Comparison of ENCODE assay signal across 1 cellular context in the genomic region with DNA sequence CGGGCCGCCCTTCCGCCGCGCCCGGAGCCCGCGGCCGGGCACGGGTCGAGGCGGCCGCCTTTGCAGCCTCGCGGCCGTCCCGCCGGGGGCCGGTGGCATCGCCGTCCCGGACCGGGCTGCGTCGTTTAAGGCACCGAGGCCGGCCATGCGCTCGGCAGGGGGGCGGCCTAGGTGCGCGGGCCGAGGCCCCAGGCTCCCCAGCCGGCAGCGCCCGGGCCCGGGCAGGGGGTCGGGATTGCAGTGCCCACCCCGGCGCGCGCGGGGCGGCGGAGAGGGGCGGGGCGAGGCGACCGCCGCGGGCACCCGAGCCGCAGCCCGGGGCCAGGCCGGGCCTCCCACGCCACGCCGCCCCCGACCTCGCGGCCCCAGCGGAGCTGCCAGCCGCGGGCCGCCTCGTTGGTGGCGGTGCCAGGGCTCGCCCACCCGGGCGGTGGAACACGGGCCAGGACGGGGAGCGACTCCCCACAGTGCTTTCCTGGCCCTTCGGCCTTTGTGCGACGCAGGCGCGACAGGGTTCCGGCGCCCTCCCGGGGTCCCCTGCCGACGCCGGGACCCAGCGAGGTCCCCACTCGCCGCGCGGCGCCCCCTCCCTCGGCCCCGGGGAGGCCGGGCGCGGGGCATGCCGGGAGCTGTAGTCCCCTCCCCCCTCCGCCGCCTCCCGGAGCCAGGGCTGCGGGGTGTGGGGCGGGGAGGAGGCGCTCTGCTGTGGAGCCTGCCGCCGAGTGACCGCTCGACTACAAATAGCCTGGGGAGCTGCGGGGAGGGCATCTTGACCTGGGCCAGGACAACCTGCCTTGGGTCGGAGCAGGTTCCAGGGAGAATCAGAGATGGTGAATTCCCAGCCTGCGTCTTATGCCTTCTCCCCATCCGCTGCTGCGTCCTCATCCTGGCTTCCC.
TF ChIP-seq lines count a peak whose summit lies in the region.

No MANE protein-coding gene starts in this region.

TF ChIP-seq in HEK293, 187 proteins besides CTCF, POLR2A, EP300 and RAD21 (continued from another document and continues in another):
- TF ChIP-seq, protein P1, sequence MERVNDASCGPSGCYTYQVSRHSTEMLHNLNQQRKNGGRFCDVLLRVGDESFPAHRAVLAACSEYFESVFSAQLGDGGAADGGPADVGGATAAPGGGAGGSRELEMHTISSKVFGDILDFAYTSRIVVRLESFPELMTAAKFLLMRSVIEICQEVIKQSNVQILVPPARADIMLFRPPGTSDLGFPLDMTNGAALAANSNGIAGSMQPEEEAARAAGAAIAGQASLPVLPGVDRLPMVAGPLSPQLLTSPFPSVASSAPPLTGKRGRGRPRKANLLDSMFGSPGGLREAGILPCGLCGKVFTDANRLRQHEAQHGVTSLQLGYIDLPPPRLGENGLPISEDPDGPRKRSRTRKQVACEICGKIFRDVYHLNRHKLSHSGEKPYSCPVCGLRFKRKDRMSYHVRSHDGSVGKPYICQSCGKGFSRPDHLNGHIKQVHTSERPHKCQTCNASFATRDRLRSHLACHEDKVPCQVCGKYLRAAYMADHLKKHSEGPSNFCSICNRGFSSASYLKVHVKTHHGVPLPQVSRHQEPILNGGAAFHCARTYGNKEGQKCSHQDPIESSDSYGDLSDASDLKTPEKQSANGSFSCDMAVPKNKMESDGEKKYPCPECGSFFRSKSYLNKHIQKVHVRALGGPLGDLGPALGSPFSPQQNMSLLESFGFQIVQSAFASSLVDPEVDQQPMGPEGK (tag by site-specific recombination; IDR thresholded peaks at IDR 0.05), result peak; percentile 87
- 0 out of 2 replicates have a peak, but pooled peaks have one; percentile 31 for TF ChIP-seq EGR2 (tag by site-specific recombination; IDR thresholded peaks at IDR 0.05; ENCODE audit: low read depth)
- TF ChIP-seq, protein P2, sequence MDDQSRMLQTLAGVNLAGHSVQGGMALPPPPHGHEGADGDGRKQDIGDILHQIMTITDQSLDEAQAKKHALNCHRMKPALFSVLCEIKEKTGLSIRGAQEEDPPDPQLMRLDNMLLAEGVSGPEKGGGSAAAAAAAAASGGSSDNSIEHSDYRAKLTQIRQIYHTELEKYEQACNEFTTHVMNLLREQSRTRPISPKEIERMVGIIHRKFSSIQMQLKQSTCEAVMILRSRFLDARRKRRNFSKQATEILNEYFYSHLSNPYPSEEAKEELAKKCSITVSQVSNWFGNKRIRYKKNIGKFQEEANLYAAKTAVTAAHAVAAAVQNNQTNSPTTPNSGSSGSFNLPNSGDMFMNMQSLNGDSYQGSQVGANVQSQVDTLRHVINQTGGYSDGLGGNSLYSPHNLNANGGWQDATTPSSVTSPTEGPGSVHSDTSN (CRISPR knock-in tag; IDR thresholded peaks at IDR 0.05), result peak; percentile 38; the same call in 1 of the 2 replicates
- TF ChIP-seq, protein P3, sequence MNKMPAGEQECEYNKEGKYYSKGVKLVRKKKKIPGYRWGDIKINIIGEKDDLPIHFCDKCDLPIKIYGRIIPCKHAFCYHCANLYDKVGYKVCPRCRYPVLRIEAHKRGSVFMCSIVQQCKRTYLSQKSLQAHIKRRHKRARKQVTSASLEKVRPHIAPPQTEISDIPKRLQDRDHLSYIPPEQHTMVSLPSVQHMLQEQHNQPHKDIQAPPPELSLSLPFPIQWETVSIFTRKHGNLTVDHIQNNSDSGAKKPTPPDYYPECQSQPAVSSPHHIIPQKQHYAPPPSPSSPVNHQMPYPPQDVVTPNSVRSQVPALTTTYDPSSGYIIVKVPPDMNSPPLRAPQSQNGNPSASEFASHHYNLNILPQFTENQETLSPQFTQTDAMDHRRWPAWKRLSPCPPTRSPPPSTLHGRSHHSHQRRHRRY (tag by site-specific recombination; IDR thresholded peaks at IDR 0.05), result no peak
- no peak for TF ChIP-seq ZNF558 (tag by site-specific recombination; IDR thresholded peaks at IDR 0.05)
- TF ChIP-seq ZNF76 (tag by site-specific recombination; IDR thresholded peaks at IDR 0.05; ENCODE audit: borderline replicate concordance, low read depth), result peak; percentile 91
- no peak for TF ChIP-seq ZNF560 (tag by site-specific recombination; IDR thresholded peaks at IDR 0.05; ENCODE audit: borderline replicate concordance)
- TF ChIP-seq ZNF394 (tag by site-specific recombination; IDR thresholded peaks at IDR 0.05; ENCODE audit: borderline replicate concordance), result no peak
- TF ChIP-seq ZNF670 (tag by site-specific recombination; IDR thresholded peaks at IDR 0.05; ENCODE audit: low read depth), result no peak
- TF ChIP-seq ZNF654 (tag by site-specific recombination; IDR thresholded peaks at IDR 0.05; ENCODE audit: low read depth), result no peak
- TF ChIP-seq, protein P4, sequence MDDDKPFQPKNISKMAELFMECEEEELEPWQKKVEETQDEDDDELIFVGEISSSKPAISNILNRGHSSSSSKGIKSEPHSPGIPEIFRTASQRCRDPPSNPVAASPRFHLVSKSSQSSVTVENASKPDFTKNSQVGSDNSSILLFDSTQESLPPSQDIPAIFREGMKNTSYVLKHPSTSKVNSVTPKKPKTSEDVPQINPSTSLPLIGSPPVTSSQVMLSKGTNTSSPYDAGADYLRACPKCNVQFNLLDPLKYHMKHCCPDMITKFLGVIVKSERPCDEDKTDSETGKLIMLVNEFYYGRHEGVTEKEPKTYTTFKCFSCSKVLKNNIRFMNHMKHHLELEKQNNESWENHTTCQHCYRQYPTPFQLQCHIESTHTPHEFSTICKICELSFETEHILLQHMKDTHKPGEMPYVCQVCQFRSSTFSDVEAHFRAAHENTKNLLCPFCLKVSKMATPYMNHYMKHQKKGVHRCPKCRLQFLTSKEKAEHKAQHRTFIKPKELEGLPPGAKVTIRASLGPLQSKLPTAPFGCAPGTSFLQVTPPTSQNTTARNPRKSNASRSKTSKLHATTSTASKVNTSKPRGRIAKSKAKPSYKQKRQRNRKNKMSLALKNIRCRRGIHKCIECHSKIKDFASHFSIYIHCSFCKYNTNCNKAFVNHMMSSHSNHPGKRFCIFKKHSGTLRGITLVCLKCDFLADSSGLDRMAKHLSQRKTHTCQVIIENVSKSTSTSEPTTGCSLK (tag by site-specific recombination; IDR thresholded peaks at IDR 0.05), result no peak
- peak; percentile 32; the same call in 1 of the 2 replicates for TF ChIP-seq ZNF596 (tag by site-specific recombination; IDR thresholded peaks at IDR 0.05)
- no peak for TF ChIP-seq ZNF433 (tag by site-specific recombination; IDR thresholded peaks at IDR 0.05; ENCODE audit: low read depth)
- TF ChIP-seq ZNF292 (tag by site-specific recombination; IDR thresholded peaks at IDR 0.05; ENCODE audit: borderline replicate concordance, low read depth), result no peak
- TF ChIP-seq ZNF274 (IDR thresholded peaks at IDR 0.05; ENCODE audit: low read length), result no peak
- no peak for TF ChIP-seq ZNF274 (tag by site-specific recombination; IDR thresholded peaks at IDR 0.05; ENCODE audit: borderline replicate concordance)
- TF ChIP-seq ZNF426 (tag by site-specific recombination; IDR thresholded peaks at IDR 0.05), result no peak
- TF ChIP-seq, protein P5, sequence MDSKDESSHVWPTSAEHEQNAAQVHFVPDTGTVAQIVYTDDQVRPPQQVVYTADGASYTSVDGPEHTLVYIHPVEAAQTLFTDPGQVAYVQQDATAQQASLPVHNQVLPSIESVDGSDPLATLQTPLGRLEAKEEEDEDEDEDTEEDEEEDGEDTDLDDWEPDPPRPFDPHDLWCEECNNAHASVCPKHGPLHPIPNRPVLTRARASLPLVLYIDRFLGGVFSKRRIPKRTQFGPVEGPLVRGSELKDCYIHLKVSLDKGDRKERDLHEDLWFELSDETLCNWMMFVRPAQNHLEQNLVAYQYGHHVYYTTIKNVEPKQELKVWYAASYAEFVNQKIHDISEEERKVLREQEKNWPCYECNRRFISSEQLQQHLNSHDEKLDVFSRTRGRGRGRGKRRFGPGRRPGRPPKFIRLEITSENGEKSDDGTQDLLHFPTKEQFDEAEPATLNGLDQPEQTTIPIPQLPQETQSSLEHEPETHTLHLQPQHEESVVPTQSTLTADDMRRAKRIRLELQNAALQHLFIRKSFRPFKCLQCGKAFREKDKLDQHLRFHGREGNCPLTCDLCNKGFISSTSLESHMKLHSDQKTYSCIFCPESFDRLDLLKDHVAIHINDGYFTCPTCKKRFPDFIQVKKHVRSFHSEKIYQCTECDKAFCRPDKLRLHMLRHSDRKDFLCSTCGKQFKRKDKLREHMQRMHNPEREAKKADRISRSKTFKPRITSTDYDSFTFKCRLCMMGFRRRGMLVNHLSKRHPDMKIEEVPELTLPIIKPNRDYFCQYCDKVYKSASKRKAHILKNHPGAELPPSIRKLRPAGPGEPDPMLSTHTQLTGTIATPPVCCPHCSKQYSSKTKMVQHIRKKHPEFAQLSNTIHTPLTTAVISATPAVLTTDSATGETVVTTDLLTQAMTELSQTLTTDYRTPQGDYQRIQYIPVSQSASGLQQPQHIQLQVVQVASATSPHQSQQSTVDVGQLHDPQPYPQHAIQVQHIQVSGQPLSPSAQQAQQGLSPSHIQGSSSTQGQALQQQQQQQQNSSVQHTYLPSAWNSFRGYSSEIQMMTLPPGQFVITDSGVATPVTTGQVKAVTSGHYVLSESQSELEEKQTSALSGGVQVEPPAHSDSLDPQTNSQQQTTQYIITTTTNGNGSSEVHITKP (tag by site-specific recombination; IDR thresholded peaks at IDR 0.05), result no peak
- 0 out of 2 replicates have a peak, but pooled peaks have one; percentile 34 for TF ChIP-seq ZNF2 (tag by site-specific recombination; IDR thresholded peaks at IDR 0.05)
- no peak for TF ChIP-seq ZFP41 (tag by site-specific recombination; IDR thresholded peaks at IDR 0.05; ENCODE audit: borderline replicate concordance)
- TF ChIP-seq MZF1 (tag by site-specific recombination; IDR thresholded peaks at IDR 0.05; ENCODE audit: borderline replicate concordance), result no peak
- TF ChIP-seq, protein P6, sequence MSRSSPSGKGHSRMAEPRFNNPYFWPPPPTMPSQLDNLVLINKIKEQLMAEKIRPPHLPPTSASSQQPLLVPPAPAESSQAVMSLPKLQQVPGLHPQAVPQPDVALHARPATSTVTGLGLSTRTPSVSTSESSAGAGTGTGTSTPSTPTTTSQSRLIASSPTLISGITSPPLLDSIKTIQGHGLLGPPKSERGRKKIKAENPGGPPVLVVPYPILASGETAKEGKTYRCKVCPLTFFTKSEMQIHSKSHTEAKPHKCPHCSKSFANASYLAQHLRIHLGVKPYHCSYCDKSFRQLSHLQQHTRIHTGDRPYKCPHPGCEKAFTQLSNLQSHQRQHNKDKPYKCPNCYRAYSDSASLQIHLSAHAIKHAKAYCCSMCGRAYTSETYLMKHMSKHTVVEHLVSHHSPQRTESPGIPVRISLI (tag by site-specific recombination; IDR thresholded peaks at IDR 0.05), result no peak
- TF ChIP-seq, protein P7, sequence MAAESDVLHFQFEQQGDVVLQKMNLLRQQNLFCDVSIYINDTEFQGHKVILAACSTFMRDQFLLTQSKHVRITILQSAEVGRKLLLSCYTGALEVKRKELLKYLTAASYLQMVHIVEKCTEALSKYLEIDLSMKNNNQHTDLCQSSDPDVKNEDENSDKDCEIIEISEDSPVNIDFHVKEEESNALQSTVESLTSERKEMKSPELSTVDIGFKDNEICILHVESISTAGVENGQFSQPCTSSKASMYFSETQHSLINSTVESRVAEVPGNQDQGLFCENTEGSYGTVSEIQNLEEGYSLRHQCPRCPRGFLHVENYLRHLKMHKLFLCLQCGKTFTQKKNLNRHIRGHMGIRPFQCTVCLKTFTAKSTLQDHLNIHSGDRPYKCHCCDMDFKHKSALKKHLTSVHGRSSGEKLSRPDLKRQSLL (tag by site-specific recombination; IDR thresholded peaks at IDR 0.05), result peak; percentile 54; the same call in 1 of the 2 replicates
- no peak for TF ChIP-seq ZNF175 (tag by site-specific recombination; IDR thresholded peaks at IDR 0.05)
- TF ChIP-seq YY1 (tag by site-specific recombination; IDR thresholded peaks at IDR 0.05), result no peak
- TF ChIP-seq, protein P8, sequence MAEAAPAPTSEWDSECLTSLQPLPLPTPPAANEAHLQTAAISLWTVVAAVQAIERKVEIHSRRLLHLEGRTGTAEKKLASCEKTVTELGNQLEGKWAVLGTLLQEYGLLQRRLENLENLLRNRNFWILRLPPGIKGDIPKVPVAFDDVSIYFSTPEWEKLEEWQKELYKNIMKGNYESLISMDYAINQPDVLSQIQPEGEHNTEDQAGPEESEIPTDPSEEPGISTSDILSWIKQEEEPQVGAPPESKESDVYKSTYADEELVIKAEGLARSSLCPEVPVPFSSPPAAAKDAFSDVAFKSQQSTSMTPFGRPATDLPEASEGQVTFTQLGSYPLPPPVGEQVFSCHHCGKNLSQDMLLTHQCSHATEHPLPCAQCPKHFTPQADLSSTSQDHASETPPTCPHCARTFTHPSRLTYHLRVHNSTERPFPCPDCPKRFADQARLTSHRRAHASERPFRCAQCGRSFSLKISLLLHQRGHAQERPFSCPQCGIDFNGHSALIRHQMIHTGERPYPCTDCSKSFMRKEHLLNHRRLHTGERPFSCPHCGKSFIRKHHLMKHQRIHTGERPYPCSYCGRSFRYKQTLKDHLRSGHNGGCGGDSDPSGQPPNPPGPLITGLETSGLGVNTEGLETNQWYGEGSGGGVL (tag by site-specific recombination; IDR thresholded peaks at IDR 0.05), result peak; percentile 46
- no peak for TF ChIP-seq ZNF571 (tag by site-specific recombination; IDR thresholded peaks at IDR 0.05)
- no peak for TF ChIP-seq ZNF48 (tag by site-specific recombination; IDR thresholded peaks at IDR 0.05)
- no peak for TF ChIP-seq HOXC10 (CRISPR knock-in tag; IDR thresholded peaks at IDR 0.05)
- TF ChIP-seq ZFHX2 (tag by site-specific recombination; conservative IDR thresholded peaks at IDR 0.05), result peak; percentile 73
- no peak for TF ChIP-seq ZNF544 (tag by site-specific recombination; IDR thresholded peaks at IDR 0.05)
- TF ChIP-seq ZNF747 (tag by site-specific recombination; IDR thresholded peaks at IDR 0.05), result no peak
- TF ChIP-seq ZBTB21 (tag by site-specific recombination; IDR thresholded peaks at IDR 0.05), result no peak
- TF ChIP-seq, protein P9, sequence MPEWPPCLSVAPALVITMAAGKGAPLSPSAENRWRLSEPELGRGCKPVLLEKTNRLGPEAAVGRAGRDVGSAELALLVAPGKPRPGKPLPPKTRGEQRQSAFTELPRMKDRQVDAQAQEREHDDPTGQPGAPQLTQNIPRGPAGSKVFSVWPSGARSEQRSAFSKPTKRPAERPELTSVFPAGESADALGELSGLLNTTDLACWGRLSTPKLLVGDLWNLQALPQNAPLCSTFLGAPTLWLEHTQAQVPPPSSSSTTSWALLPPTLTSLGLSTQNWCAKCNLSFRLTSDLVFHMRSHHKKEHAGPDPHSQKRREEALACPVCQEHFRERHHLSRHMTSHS (tag by site-specific recombination; IDR thresholded peaks at IDR 0.05), result no peak
- peak; percentile 44; the same call in 1 of the 2 replicates for TF ChIP-seq ZBTB20 (tag by site-specific recombination; IDR thresholded peaks at IDR 0.05)
- TF ChIP-seq SCRT1 (tag by site-specific recombination; IDR thresholded peaks at IDR 0.05; ENCODE audit: borderline replicate concordance), result no peak
- TF ChIP-seq ZNF341 (tag by site-specific recombination; IDR thresholded peaks at IDR 0.05; ENCODE audit: low read depth), result 0 out of 2 replicates have a peak, but pooled peaks have one; percentile 26
- TF ChIP-seq HOXA7 (CRISPR knock-in tag; IDR thresholded peaks at IDR 0.05; ENCODE audit: borderline replicate concordance), result no peak
- TF ChIP-seq REPIN1 (tag by site-specific recombination; IDR thresholded peaks at IDR 0.05; ENCODE audit: low read depth), result no peak
- TF ChIP-seq, protein P10, sequence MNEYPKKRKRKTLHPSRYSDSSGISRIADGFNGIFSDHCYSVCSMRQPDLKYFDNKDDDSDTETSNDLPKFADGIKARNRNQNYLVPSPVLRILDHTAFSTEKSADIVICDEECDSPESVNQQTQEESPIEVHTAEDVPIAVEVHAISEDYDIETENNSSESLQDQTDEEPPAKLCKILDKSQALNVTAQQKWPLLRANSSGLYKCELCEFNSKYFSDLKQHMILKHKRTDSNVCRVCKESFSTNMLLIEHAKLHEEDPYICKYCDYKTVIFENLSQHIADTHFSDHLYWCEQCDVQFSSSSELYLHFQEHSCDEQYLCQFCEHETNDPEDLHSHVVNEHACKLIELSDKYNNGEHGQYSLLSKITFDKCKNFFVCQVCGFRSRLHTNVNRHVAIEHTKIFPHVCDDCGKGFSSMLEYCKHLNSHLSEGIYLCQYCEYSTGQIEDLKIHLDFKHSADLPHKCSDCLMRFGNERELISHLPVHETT (tag by site-specific recombination; IDR thresholded peaks at IDR 0.05), result no peak
- TF ChIP-seq ZNF610 (tag by site-specific recombination; IDR thresholded peaks at IDR 0.05; ENCODE audit: borderline replicate concordance), result no peak
